In the genomic region with DNA sequence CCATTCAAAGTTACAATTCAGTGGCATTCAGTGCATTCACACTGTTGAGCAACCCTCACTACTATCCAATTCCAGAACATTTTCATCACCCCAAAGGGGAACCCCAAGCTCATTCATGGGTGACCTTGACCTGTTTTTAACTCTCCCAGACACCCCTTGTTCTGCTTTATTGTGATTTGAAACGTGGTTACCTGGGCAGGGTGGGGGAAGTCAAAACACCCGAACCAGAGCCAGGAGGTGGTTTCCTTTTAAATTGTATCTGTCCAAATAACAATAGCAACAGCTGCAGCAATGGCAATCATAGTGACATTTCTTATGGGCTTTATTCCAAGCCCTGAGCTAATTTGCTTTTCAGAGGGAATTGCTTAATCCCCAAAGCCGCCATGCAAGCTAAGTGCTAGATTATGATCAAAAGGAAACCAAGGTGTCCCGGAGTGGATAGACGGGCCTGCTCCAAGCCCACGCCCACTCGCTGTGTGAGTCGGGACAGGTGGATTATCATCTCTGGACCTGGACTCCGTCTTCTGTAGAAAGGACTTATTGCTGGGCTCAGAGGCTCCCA, we compare ENCODE assay signal across 10 cellular contexts. TPM values are rescaled to one million over a fixed set of nuclear protein-coding genes. Genes with fewer than 3 reads are reported as not detected.
DNase-seq lines count a peak whose midpoint lies in the region; ATAC-seq lines count a peak whose summit lies in the region.
"Had no signal": no experiment of that assay in that cellular context is flagged by ENCODE, and none has a peak within 500 bp of the region (broad histone marks: within the 10 kb centered on the region; RNA-seq: fewer than 3 reads in every experiment).

No MANE protein-coding gene starts in this region.

- H3K4me1 ChIP-seq in GM23248 (ENCODE audit: insufficient read depth), result peaks cover 35% of the 10 kb centered on the region

- H3K27me3 ChIP-seq in GM23248 (replicated peaks; ENCODE audit: insufficient read depth), result no peaks in the 10 kb centered on the region

- H3K79me2 ChIP-seq in GM23248 (ENCODE audit: insufficient read depth), result peaks cover 26% of the 10 kb centered on the region

- H3K4me3 ChIP-seq in GM23248, result no peak overlapping the region

- no peaks in the 10 kb centered on the region for H3K9me2 ChIP-seq in GM23248 (ENCODE audit: insufficient read depth)

- no peak overlapping the region for H3K9ac ChIP-seq in GM23248

- H3K27ac Mint-ChIP-seq in activated T-helper 2 cell treated with anti-CD3 and anti-CD28 coated beads, Interferon-gamma antibody, Interleukin-2, Interleukin-4, amounts not matched to agents 10 μg/mL and 5 μg/mL and 100 μg/mL, durations not matched to agents 14 hours and 24 hours and 36 hours, result peak overlapping the region; percentile 98
- H3K27ac Mint-ChIP-seq in memory B cell, result peak overlapping the region; percentile 99

- no peaks in the 10 kb centered on the region for H3K27me3 Mint-ChIP-seq in activated T-helper 2 cell treated with anti-CD3 and anti-CD28 coated beads, Interferon-gamma antibody, Interleukin-2, Interleukin-4, amounts not matched to agents 10 μg/mL and 5 μg/mL and 100 μg/mL, durations not matched to agents 14 hours and 24 hours and 36 hours (ENCODE audit: low read depth)
- H3K27me3 Mint-ChIP-seq in memory B cell, result no peaks in the 10 kb centered on the region

- H3K4me2 ChIP-seq in GM23248 (ENCODE audit: unreplicated experiment), result peak overlapping the region; percentile 42

- peak overlapping the region; percentile 46 for H3K27ac ChIP-seq in GM23248

- no peak overlapping the region for H2AFZ ChIP-seq in GM23248

- peaks cover 64% of the 10 kb centered on the region for H3K4me1 Mint-ChIP-seq in activated T-helper 2 cell treated with anti-CD3 and anti-CD28 coated beads, Interferon-gamma antibody, Interleukin-2, Interleukin-4, amounts not matched to agents 10 μg/mL and 5 μg/mL and 100 μg/mL, durations not matched to agents 14 hours and 24 hours and 36 hours (ENCODE audit: low read depth)
- H3K4me1 Mint-ChIP-seq in memory B cell, result peaks cover 30% of the 10 kb centered on the region

- in situ Hi-C loops in GM23248 (cut with MboI), result no loop called here

- peaks cover 63% of the 10 kb centered on the region for H3K36me3 Mint-ChIP-seq in activated T-helper 2 cell treated with anti-CD3 and anti-CD28 coated beads, Interferon-gamma antibody, Interleukin-2, Interleukin-4, amounts not matched to agents 10 μg/mL and 5 μg/mL and 100 μg/mL, durations not matched to agents 14 hours and 24 hours and 36 hours (ENCODE audit: low read depth)
- H3K36me3 Mint-ChIP-seq in memory B cell, result no peaks in the 10 kb centered on the region

- peak; percentile 70 for ATAC-seq in memory B cell (ENCODE audit: low read depth)
- ATAC-seq in GM18870 (IDR thresholded peaks at IDR 0.05; ENCODE audit: unreplicated experiment), result no peak
- ATAC-seq in HG03135 (IDR thresholded peaks at IDR 0.05; ENCODE audit: unreplicated experiment), result no peak

- intact Hi-C loops in activated T-helper 2 cell treated with anti-CD3 and anti-CD28 coated beads, Interferon-gamma antibody, Interleukin-2, Interleukin-4, amounts not matched to agents 10 μg/mL and 5 μg/mL and 100 μg/mL, durations not matched to agents 14 hours and 24 hours and 36 hours (cut with micrococcal nuclease), result loop anchor here (5.0 kb wide), 1 partner anchor 91 kb away; no protein-coding TSS in a partner anchor

- no peaks in the 10 kb centered on the region for H3K36me3 ChIP-seq in GM23248 (ENCODE audit: low read depth)

- H3K4me3 Mint-ChIP-seq in activated T-helper 2 cell treated with anti-CD3 and anti-CD28 coated beads, Interferon-gamma antibody, Interleukin-2, Interleukin-4, amounts not matched to agents 10 μg/mL and 5 μg/mL and 100 μg/mL, durations not matched to agents 14 hours and 24 hours and 36 hours (ENCODE audit: low read depth), result peak overlapping the region; percentile 92
- H3K4me3 Mint-ChIP-seq in memory B cell, result peak overlapping the region; percentile 82

- DNase-seq in D341Med (ENCODE audit: low spot score) (peak; percentile 75), GM23248 (peak; percentile 70), memory B cell (ENCODE audit: low spot score in 2 of 2) (peak in 1 of 2 donors; percentile 84), NCI-H1436 (lab: John Stamatoyannopoulos, UW) (no peak), NCI-H526 (lab: John Stamatoyannopoulos, UW) (no peak)
- DNase-seq in activated T-helper 2 cell treated with anti-CD3 and anti-CD28 coated beads, Interferon-gamma antibody, Interleukin-2, Interleukin-4, amounts not matched to agents 10 μg/mL and 5 μg/mL and 100 μg/mL, durations not matched to agents 14 hours and 24 hours and 36 hours (ENCODE audit: low spot score), result no peak
- DNase-seq: NCI-H510A treated with DMSO at 0.1 percent for 48 hours had no signal

- no peaks in the 10 kb centered on the region for H3K9me3 ChIP-seq in GM23248 (ENCODE audit: low read depth)

- 38 to 41% methylated on average over 9 of the region's 9 CpGs for WGBS in GM23248 (ENCODE audit: low coverage in 1 of 2, low lambda C conversion rate in 2 of 2, missing lambda C conversion rate in 2 of 2), 2 experiments

- H3F3A ChIP-seq in GM23248 (ENCODE audit: insufficient read depth), result peaks cover 31% of the 10 kb centered on the region

- H4K20me1 ChIP-seq in GM23248 (ENCODE audit: insufficient read depth), result no peaks in the 10 kb centered on the region

- H3K9me3 Mint-ChIP-seq in activated T-helper 2 cell treated with anti-CD3 and anti-CD28 coated beads, Interferon-gamma antibody, Interleukin-2, Interleukin-4, amounts not matched to agents 10 μg/mL and 5 μg/mL and 100 μg/mL, durations not matched to agents 14 hours and 24 hours and 36 hours, result no peaks in the 10 kb centered on the region
- H3K9me3 Mint-ChIP-seq in memory B cell, result no peaks in the 10 kb centered on the region

RNA-seq across cellular contexts. Expression of a gene that starts 6.1 kb away (rescaled TPM):
- total RNA-seq in GM23248 (2014; rRNA removed; shearing (Covaris generic)), result 18.0 and 21.1 TPM in 2 replicates
- 21.1 and 21.5 TPM in 2 replicates for polyA plus RNA-seq in GM23248 (2016; fragmentation: Nextera tagmentation; extraction: Ambion mirVana)
- 214 and 218 TPM in 2 replicates for total RNA-seq in activated T-helper 2 cell treated with anti-CD3 and anti-CD28 coated beads, Interferon-gamma antibody, Interleukin-2, Interleukin-4, amounts not matched to agents 10 μg/mL and 5 μg/mL and 100 μg/mL, durations not matched to agents 14 hours and 24 hours and 36 hours
- total RNA-seq: kidney epithelial cell had no signal

RNA-seq across cellular contexts. Expression of a gene that starts 17.3 kb away (rescaled TPM):
- total RNA-seq in GM23248 (2014; rRNA removed; shearing (Covaris generic)), result not detected in 2 replicates
- not detected in 2 replicates for polyA plus RNA-seq in GM23248 (2016; fragmentation: Nextera tagmentation; extraction: Ambion mirVana)
- total RNA-seq in activated T-helper 2 cell treated with anti-CD3 and anti-CD28 coated beads, Interferon-gamma antibody, Interleukin-2, Interleukin-4, amounts not matched to agents 10 μg/mL and 5 μg/mL and 100 μg/mL, durations not matched to agents 14 hours and 24 hours and 36 hours, result 21.4 and 29.1 TPM in 2 replicates
- total RNA-seq: kidney epithelial cell had no signal

RNA-seq across cellular contexts. Expression of a gene that starts 17.6 kb away (rescaled TPM):
- 229 and 271 TPM in 2 replicates for total RNA-seq in GM23248 (2014; rRNA removed; shearing (Covaris generic))
- 217 and 225 TPM in 2 replicates for polyA plus RNA-seq in GM23248 (2016; fragmentation: Nextera tagmentation; extraction: Ambion mirVana)
- 537 and 553 TPM in 2 replicates for total RNA-seq in activated T-helper 2 cell treated with anti-CD3 and anti-CD28 coated beads, Interferon-gamma antibody, Interleukin-2, Interleukin-4, amounts not matched to agents 10 μg/mL and 5 μg/mL and 100 μg/mL, durations not matched to agents 14 hours and 24 hours and 36 hours

RNA-seq across cellular contexts. Expression of a gene that starts 42.2 kb away (rescaled TPM):
- 7.1 and 7.3 TPM in 2 replicates for total RNA-seq in GM23248 (2014; rRNA removed; shearing (Covaris generic))
- polyA plus RNA-seq in GM23248 (2016; fragmentation: Nextera tagmentation; extraction: Ambion mirVana), result 0.63 and 0.66 TPM in 2 replicates
- 6.1 and 6.5 TPM in 2 replicates for total RNA-seq in activated T-helper 2 cell treated with anti-CD3 and anti-CD28 coated beads, Interferon-gamma antibody, Interleukin-2, Interleukin-4, amounts not matched to agents 10 μg/mL and 5 μg/mL and 100 μg/mL, durations not matched to agents 14 hours and 24 hours and 36 hours

Comparison
In these comparisons a context has a peak if more than half of its experiments do, and no peak if none do; other contexts are left out.
1. DNase-seq: peak in D341Med (single experiment) and GM23248 (single experiment); none in activated T-helper 2 cell treated with anti-CD3 and anti-CD28 coated beads, Interferon-gamma antibody, Interleukin-2, Interleukin-4, amounts not matched to agents 10 μg/mL and 5 μg/mL and 100 μg/mL, durations not matched to agents 14 hours and 24 hours and 36 hours (single experiment), NCI-H1436 (single experiment) and NCI-H526 (0 of 2).
2. RNA of a gene that starts 17.3 kb away (total RNA-seq): 21.4 to 29.1 TPM in activated T-helper 2 cell treated with anti-CD3 and anti-CD28 coated beads, Interferon-gamma antibody, Interleukin-2, Interleukin-4, amounts not matched to agents 10 μg/mL and 5 μg/mL and 100 μg/mL, durations not matched to agents 14 hours and 24 hours and 36 hours; not detected in GM23248; every median in the first group is over 10 times any median in the second.